ENCODE assay signal across 1 cellular context in genomic region chr15:41877631-41878354, GRCh38.
TF ChIP-seq lines count a peak whose summit lies in the region.

No MANE protein-coding gene starts in this region.

TF ChIP-seq in K562, 482 proteins besides CTCF, POLR2A, EP300 and RAD21:
- TF ChIP-seq ZNF280B (CRISPR knock-in tag; IDR thresholded peaks at IDR 0.05) (no peak), CBX2 (IDR thresholded peaks at IDR 0.05; ENCODE audit: insufficient read depth, low read length, poor library complexity, severe bottlenecking) (no peak), ZBTB7A (IDR thresholded peaks at IDR 0.05; ENCODE audit: borderline replicate concordance, control insufficient read depth, low read depth, low read length) (peak; percentile 37; the same call in 1 of the 2 replicates)
TF ChIP-seq in K562: peak in this region for 1.
